In genomic region chr10:5811387-5811821, GRCh38 we compare ENCODE assay signal across 8 cellular contexts. TPM values are rescaled to one million over a fixed set of nuclear protein-coding genes. Genes with fewer than 3 reads are reported as not detected.
DNase-seq lines count a peak whose midpoint lies in the region; ATAC-seq and TF ChIP-seq lines count a peak whose summit lies in the region.

No MANE protein-coding gene starts in this region.

- no peaks in the 10 kb centered on the region for H3K27me3 ChIP-seq in colonic mucosa

- no peak for ATAC-seq in HG02642 (IDR thresholded peaks at IDR 0.05; ENCODE audit: poor library complexity, unreplicated experiment)

- H3K36me3 ChIP-seq in colonic mucosa: no peaks in the 10 kb centered on the region

- H3K4me1 ChIP-seq in colonic mucosa: no peaks in the 10 kb centered on the region

- peak overlapping the region in 1 of 2 donors; percentile 85 for H3K9ac ChIP-seq in colonic mucosa (ENCODE audit: low read depth in 2 of 2, low read length in 2 of 2)

- intact Hi-C loops in colonic mucosa (cut with DNase I): loop anchor here (10.0 kb wide), 1 partner anchor 63 kb away; no protein-coding TSS in a partner anchor

- H3K9me3 ChIP-seq in colonic mucosa: no peaks in the 10 kb centered on the region

- H3K27ac ChIP-seq in colonic mucosa: no peak overlapping the region

- no peak for TF ChIP-seq CTCF in colonic mucosa (IDR thresholded peaks at IDR 0.05)

- peak overlapping the region; percentile 78 for H3K4me3 ChIP-seq in colonic mucosa

- peak; percentile 12 for DNase-seq in NCI-H1105 treated with DMSO at 0.1 percent for 48 hours (lab: John Stamatoyannopoulos, UW)
- DNase-seq in NCI-H1105 (lab: John Stamatoyannopoulos, UW): no peak
- DNase-seq in NCI-H446 treated with DMSO at 0.1 percent for 48 hours (lab: John Stamatoyannopoulos, UW): peak; percentile 13
- peak; percentile 20 for DNase-seq in colonic mucosa
- peak; percentile 47 for DNase-seq in myocyte (ENCODE audit: low read depth)
- DNase-seq in SKM-1 (lab: John Stamatoyannopoulos, UW; ENCODE audit: unreplicated experiment): no peak
- DNase-seq in stimulated activated CD4-positive, alpha-beta T cell treated with anti-CD3 and anti-CD28 coated beads, Interleukin-1b, Interleukin-23, amount 100 ng/mL, for 48 hours: no peak

RNA-seq across cellular contexts. Expression of gene GDI2, which starts 1.8 kb away (rescaled TPM):
- total RNA-seq in colonic mucosa: 100 to 1,000 TPM; 243 to 266 TPM
- total RNA-seq in myocyte: 198 and 222 TPM in 2 replicates
- 98.3 TPM for polyA plus RNA-seq in myocyte (2012)

Comparison
In these comparisons a context has a peak if more than half of its experiments do, and no peak if none do; other contexts are left out.
1. DNase-seq: peak in NCI-H1105 treated with DMSO at 0.1 percent for 48 hours (single experiment), NCI-H446 treated with DMSO at 0.1 percent for 48 hours (single experiment), colonic mucosa (single experiment) and myocyte (single experiment); none in NCI-H1105 (single experiment), SKM-1 (single experiment) and stimulated activated CD4-positive, alpha-beta T cell treated with anti-CD3 and anti-CD28 coated beads, Interleukin-1b, Interleukin-23, amount 100 ng/mL, for 48 hours (single experiment).